17 cellular contexts compared by ENCODE assay signal in genomic region chr6:47182291-47182957, GRCh38.
DNase-seq lines count a peak whose midpoint lies in the region; ATAC-seq and TF ChIP-seq lines count a peak whose summit lies in the region.
"Had no signal": no experiment of that assay in that cellular context is flagged by ENCODE, and none has a peak within 500 bp of the region (broad histone marks: within the 10 kb centered on the region; RNA-seq: fewer than 3 reads in every experiment).

No MANE protein-coding gene starts in this region.

- H3K4me3 ChIP-seq in colonic mucosa: no peak overlapping the region
- H3K4me3 ChIP-seq in mucosa of descending colon: no peak overlapping the region
- H3K4me3 ChIP-seq: SJCRH30 had no signal

- ATAC-seq in mucosa of descending colon: peak; percentile 81
- no peak for ATAC-seq in HG03342 (IDR thresholded peaks at IDR 0.05; ENCODE audit: unreplicated experiment)
- no peak for ATAC-seq in GM18909 (IDR thresholded peaks at IDR 0.05; ENCODE audit: poor library complexity, unreplicated experiment)
- ATAC-seq: HepG2 had no signal

- no peaks in the 10 kb centered on the region for H3K27me3 Mint-ChIP-seq in type B pancreatic cell

- H3K4me1 ChIP-seq in colonic mucosa (no peaks in the 10 kb centered on the region), mucosa of descending colon (ENCODE audit: low read depth) (peaks cover 9% of the 10 kb centered on the region)

- H3K4me3 Mint-ChIP-seq in type B pancreatic cell: no peak overlapping the region
- H3K4me3 Mint-ChIP-seq: B cell; CD8-positive, alpha-beta memory T cell had no signal

- H3K27me3 ChIP-seq in colonic mucosa: no peaks in the 10 kb centered on the region
- H3K27me3 ChIP-seq: SJCRH30 had no signal

- H3K27ac ChIP-seq in colonic mucosa: peak overlapping the region; percentile 4
- H3K27ac ChIP-seq: SJCRH30 had no signal

- H3K9me3 Mint-ChIP-seq in type B pancreatic cell: peaks cover 4% of the 10 kb centered on the region
- H3K9me3 Mint-ChIP-seq: CD8-positive, alpha-beta memory T cell had no signal

- TF ChIP-seq CTCF in colonic mucosa (IDR thresholded peaks at IDR 0.05) (no peak), mucosa of descending colon (IDR thresholded peaks at IDR 0.05) (no peak), type B pancreatic cell (conservative IDR thresholded peaks at IDR 0.05) (no peak)

- H3K36me3 ChIP-seq in colonic mucosa (no peaks in the 10 kb centered on the region), mucosa of descending colon (ENCODE audit: low read depth) (no peaks in the 10 kb centered on the region)
- H3K36me3 ChIP-seq: SJCRH30 had no signal

- H3K9me3 ChIP-seq in colonic mucosa (no peaks in the 10 kb centered on the region), mucosa of descending colon (no peaks in the 10 kb centered on the region)
- H3K9me3 ChIP-seq: SJCRH30 had no signal

- intact Hi-C loops in colonic mucosa (cut with DNase I) (no loop called here), mucosa of descending colon (cut with DNase I, micrococcal nuclease) (no loop called here), posterior cingulate gyrus (cut with DNase I) (no loop called here)

- peak overlapping the region; percentile 78 for H3K27ac Mint-ChIP-seq in type B pancreatic cell
- H3K27ac Mint-ChIP-seq: B cell; CD8-positive, alpha-beta memory T cell had no signal

- H3K9ac ChIP-seq in colonic mucosa (ENCODE audit: low read depth in 2 of 2, low read length in 2 of 2): no peak overlapping the region

- H3K36me3 Mint-ChIP-seq in type B pancreatic cell: no peaks in the 10 kb centered on the region
- H3K36me3 Mint-ChIP-seq: CD8-positive, alpha-beta memory T cell had no signal

- peak; percentile 38 for DNase-seq in DMS53 treated with DMSO at 0.1 percent for 48 hours (lab: John Stamatoyannopoulos, UW; ENCODE audit: unreplicated experiment)
- DNase-seq in colonic mucosa: no peak
- DNase-seq in mucosa of descending colon: no peak
- DNase-seq in type B pancreatic cell (ENCODE audit: extremely low spot score, unreplicated experiment): no peak
- DNase-seq in posterior cingulate gyrus: no peak
- DNase-seq: CD8-positive, alpha-beta memory T cell; DMS 273 treated with DMSO at 0.1 percent for 48 hours; EL; H7; NCI-H1105 treated with DMSO at 0.1 percent for 48 hours; NCI-H187; NCI-H510A treated with DMSO at 0.1 percent for 48 hours; SJCRH30 had no signal

- H3K4me1 Mint-ChIP-seq in type B pancreatic cell (ENCODE audit: unreplicated experiment): peaks cover 9% of the 10 kb centered on the region
- H3K4me1 Mint-ChIP-seq: B cell; CD8-positive, alpha-beta memory T cell had no signal
